Comparison of ENCODE assay signal across 9 cellular contexts in genomic region chr2:151976945-151977353, GRCh38.
DNase-seq lines count a peak whose midpoint lies in the region; ATAC-seq and TF ChIP-seq lines count a peak whose summit lies in the region.
"Had no signal": no experiment of that assay in that cellular context is flagged by ENCODE, and none has a peak within 500 bp of the region (broad histone marks: within the 10 kb centered on the region; RNA-seq: fewer than 3 reads in every experiment).

No MANE protein-coding gene starts in this region.

- DNase-seq in GM12865 (ENCODE audit: low read depth) = peak; percentile 74
- no peak for DNase-seq in putamen (ENCODE audit: low spot score)
- DNase-seq in NCI-H1436 treated with DMSO at 0.1 percent for 48 hours (lab: John Stamatoyannopoulos, UW) = no peak
- DNase-seq in left cardiac atrium = no peak
- no peak for DNase-seq in aorta
- DNase-seq: right cardiac atrium had no signal

- H3K36me3 ChIP-seq in aorta (ENCODE audit: control insufficient read depth in 1 of 2, insufficient read depth in 2 of 2, low read length in 1 of 2) = no peaks in the 10 kb centered on the region

- H3K4me3 ChIP-seq in GM12865 (ENCODE audit: low read depth, low read length) = no peak overlapping the region
- H3K4me3 ChIP-seq in aorta (ENCODE audit: low read length in 2 of 2) = no peak overlapping the region

- no peaks in the 10 kb centered on the region for H3K4me1 ChIP-seq in aorta (ENCODE audit: control insufficient read depth in 1 of 2, insufficient read depth in 2 of 2, low read length in 2 of 2)

- no peaks in the 10 kb centered on the region for H3K27me3 ChIP-seq in aorta (ENCODE audit: control insufficient read depth in 1 of 2, insufficient read depth in 2 of 2, low read length in 1 of 2)

- peak; percentile 66 for ATAC-seq in GM18873 (IDR thresholded peaks at IDR 0.05; ENCODE audit: low FRiP score, unreplicated experiment)
- ATAC-seq in GM21717 (IDR thresholded peaks at IDR 0.05; ENCODE audit: unreplicated experiment) = peak; percentile 91
- ATAC-seq in HG03354 (IDR thresholded peaks at IDR 0.05; ENCODE audit: poor library complexity, severe bottlenecking, unreplicated experiment) = peak; percentile 80
- no peak for ATAC-seq in left cardiac atrium
- ATAC-seq in aorta (ENCODE audit: low FRiP score) = no peak
- ATAC-seq: right cardiac atrium had no signal

- no peak overlapping the region for H3K27ac ChIP-seq in aorta (ENCODE audit: low read depth in 1 of 2, low read length in 2 of 2)

- intact Hi-C loops in left cardiac atrium (cut with DNase I) = no loop called here
- intact Hi-C loops in aorta (cut with DNase I) = no loop called here

- 95 to 97% methylated on average over 2 of the region's 2 CpGs for WGBS in aorta, 2 donors

- no peak for TF ChIP-seq CTCF in GM12865 (IDR thresholded peaks at IDR 0.05; ENCODE audit: insufficient read depth, low read depth, low read length, missing control alignments)

- no peaks in the 10 kb centered on the region for H3K9me3 ChIP-seq in aorta (ENCODE audit: control insufficient read depth, low read length)

Comparison
In these comparisons a context has a peak if more than half of its experiments do, and no peak if none do; other contexts are left out.
1. ATAC-seq: peak in GM18873 (single experiment), GM21717 (single experiment) and HG03354 (single experiment); none in left cardiac atrium (0 of 2) and aorta (single experiment).